Comparison of ENCODE assay signal across 24 cellular contexts in genomic region chr11:17697175-17697949, GRCh38. TPM values are rescaled to one million over a fixed set of nuclear protein-coding genes. Genes with fewer than 3 reads are reported as not detected.
DNase-seq lines count a peak whose midpoint lies in the region; ATAC-seq, FAIRE-seq and TF ChIP-seq lines count a peak whose summit lies in the region.
"Had no signal": no experiment of that assay in that cellular context is flagged by ENCODE, and none has a peak within 500 bp of the region (broad histone marks: within the 10 kb centered on the region; RNA-seq: fewer than 3 reads in every experiment).

No MANE protein-coding gene starts in this region.

- ATAC-seq in gastrocnemius medialis (peak; percentile 56 to 59), HG03342 (IDR thresholded peaks at IDR 0.05; ENCODE audit: unreplicated experiment) (no peak), GM21786 (IDR thresholded peaks at IDR 0.05; ENCODE audit: unreplicated experiment) (no peak)
- ATAC-seq in stimulated activated memory B cell treated with anti-CD40 and anti-IgM and Interleukin-4, amounts not matched to agents 10 μg/mL and 1 μg/mL and 100 μg/mL, for 72 hours, result no peak
- ATAC-seq: A549 had no signal

- H3K79me2 ChIP-seq in neural progenitor cell (ENCODE audit: low read depth), result no peaks in the 10 kb centered on the region

- H3K9ac ChIP-seq in neural progenitor cell, result no peak overlapping the region

- intact Hi-C loops in gastrocnemius medialis (cut with DNase I; ENCODE audit: low total_unique reads), result no loop called here

- H3K27me3 Mint-ChIP-seq in neural progenitor cell (ENCODE audit: insufficient read depth, low read depth), result peaks cover 23% of the 10 kb centered on the region
- H3K27me3 Mint-ChIP-seq in stimulated activated memory B cell treated with anti-CD40 and anti-IgM and Interleukin-4, amounts not matched to agents 10 μg/mL and 1 μg/mL and 100 μg/mL, for 72 hours, result peaks cover 59% of the 10 kb centered on the region

- H3K36me3 ChIP-seq in bronchial epithelial cell (ENCODE audit: control insufficient read depth, insufficient read depth, low read length) (no peaks in the 10 kb centered on the region), neural progenitor cell (no peaks in the 10 kb centered on the region), gastrocnemius medialis (no peaks in the 10 kb centered on the region)
- H3K36me3 ChIP-seq: HAP-1 had no signal

- H3K27ac Mint-ChIP-seq in neural progenitor cell, result no peak overlapping the region
- H3K27ac Mint-ChIP-seq in stimulated activated memory B cell treated with anti-CD40 and anti-IgM and Interleukin-4, amounts not matched to agents 10 μg/mL and 1 μg/mL and 100 μg/mL, for 72 hours, result no peak overlapping the region
- H3K27ac Mint-ChIP-seq: CD4-positive, alpha-beta T cell had no signal

- peaks cover 26% of the 10 kb centered on the region for H3K27me3 ChIP-seq in bronchial epithelial cell (ENCODE audit: control insufficient read depth, insufficient read depth, low read length)
- H3K27me3 ChIP-seq in neural progenitor cell, result peaks cover 56% of the 10 kb centered on the region
- no peaks in the 10 kb centered on the region for H3K27me3 ChIP-seq in gastrocnemius medialis

- peak; percentile 13 for DNase-seq in GM20000 (ENCODE audit: low spot score)
- no peak for DNase-seq in bronchial epithelial cell (ENCODE audit: low read depth)
- no peak for DNase-seq in neural progenitor cell (ENCODE audit: low spot score)
- peak; percentile 77 to 93 for DNase-seq in gastrocnemius medialis
- DNase-seq in iPS-NIHi7 (ENCODE audit: extremely low spot score), result no peak
- DNase-seq: AML-193; Caco-2; CD4-positive, alpha-beta T cell; DMS153; DMS79; GDM1; IMR-90 had no signal

- in situ Hi-C loops in gastrocnemius medialis (cut with MboI; ENCODE audit: low sequenced_read_pairs in 4 of 4), result loop anchor here in 1 of 4 donors (25.0 kb wide), 1 partner anchor 310 kb away; the partner anchor contains the start of gene KCNJ11

- peaks cover 9% of the 10 kb centered on the region for H3K4me1 Mint-ChIP-seq in neural progenitor cell
- H3K4me1 Mint-ChIP-seq in stimulated activated memory B cell treated with anti-CD40 and anti-IgM and Interleukin-4, amounts not matched to agents 10 μg/mL and 1 μg/mL and 100 μg/mL, for 72 hours, result peaks cover 6% of the 10 kb centered on the region

- H3K4me3 Mint-ChIP-seq in neural progenitor cell, result peak overlapping the region; percentile 38
- H3K4me3 Mint-ChIP-seq in stimulated activated memory B cell treated with anti-CD40 and anti-IgM and Interleukin-4, amounts not matched to agents 10 μg/mL and 1 μg/mL and 100 μg/mL, for 72 hours, result no peak overlapping the region
- H3K4me3 Mint-ChIP-seq: CD4-positive, alpha-beta T cell had no signal

- H3K4me3 ChIP-seq in bronchial epithelial cell (ENCODE audit: low read depth, low read length) (no peak overlapping the region), neural progenitor cell (no peak overlapping the region), gastrocnemius medialis (no peak overlapping the region)
- H3K4me3 ChIP-seq: A549, HAP-1 had no signal

- H2AFZ ChIP-seq in neural progenitor cell (replicated peaks), result no peak overlapping the region

- H3K9me3 ChIP-seq in neural progenitor cell (ENCODE audit: low read depth), result no peaks in the 10 kb centered on the region
- H3K9me3 ChIP-seq in gastrocnemius medialis, result no peaks in the 10 kb centered on the region
- H3K9me3 ChIP-seq: A549, Caco-2, HAP-1 had no signal

- no peak overlapping the region for H3K27ac ChIP-seq in neural progenitor cell
- peak overlapping the region; percentile 94 to 98 (median 98) for H3K27ac ChIP-seq in gastrocnemius medialis
- H3K27ac ChIP-seq: 22Rv1, A549, C4-2B had no signal

- no peak for TF ChIP-seq CTCF in GM20000 (IDR thresholded peaks at IDR 0.05; ENCODE audit: extremely low read depth, missing control alignments)
- TF ChIP-seq CTCF in bronchial epithelial cell (IDR thresholded peaks at IDR 0.05; ENCODE audit: insufficient read depth, low read length, severe bottlenecking), result no peak
- no peak for TF ChIP-seq CTCF in neural progenitor cell (IDR thresholded peaks at IDR 0.05)
- TF ChIP-seq CTCF in gastrocnemius medialis (IDR thresholded peaks at IDR 0.05 in 4 of 5, conservative IDR thresholded peaks at IDR 0.05 in 1 of 5), result no peak

- H4K20me1 ChIP-seq in neural progenitor cell (ENCODE audit: low read depth), result no peaks in the 10 kb centered on the region

- no peaks in the 10 kb centered on the region for H3K36me3 Mint-ChIP-seq in neural progenitor cell
- no peaks in the 10 kb centered on the region for H3K36me3 Mint-ChIP-seq in stimulated activated memory B cell treated with anti-CD40 and anti-IgM and Interleukin-4, amounts not matched to agents 10 μg/mL and 1 μg/mL and 100 μg/mL, for 72 hours

- H3K4me1 ChIP-seq in neural progenitor cell, result peaks cover 20% of the 10 kb centered on the region
- H3K4me1 ChIP-seq in gastrocnemius medialis, result peaks cover 61 to 77% of the 10 kb centered on the region in 2 donors
- H3K4me1 ChIP-seq: A549, Caco-2, HAP-1 had no signal

- H3K9me3 Mint-ChIP-seq in neural progenitor cell, result peaks cover 3% of the 10 kb centered on the region
- no peaks in the 10 kb centered on the region for H3K9me3 Mint-ChIP-seq in stimulated activated memory B cell treated with anti-CD40 and anti-IgM and Interleukin-4, amounts not matched to agents 10 μg/mL and 1 μg/mL and 100 μg/mL, for 72 hours
- H3K9me3 Mint-ChIP-seq: CD4-positive, alpha-beta T cell had no signal

- H3F3A ChIP-seq in neural progenitor cell (ENCODE audit: low read depth), result no peaks in the 10 kb centered on the region

- TF ChIP-seq POLR2A in gastrocnemius medialis (IDR thresholded peaks at IDR 0.05), result no peak

- FAIRE-seq in bronchial epithelial cell (lab: Jason Lieb, UNC), result peak; percentile 76
- FAIRE-seq: A549, GM12892, GM18507, H1, HTR-8/SVneo had no signal

- H3K4me2 ChIP-seq in neural progenitor cell, result no peak overlapping the region
- H3K4me2 ChIP-seq: A549 had no signal

RNA-seq across cellular contexts. Expression of gene MYOD1, which starts 22.0 kb away (rescaled TPM):
- total RNA-seq in bronchial epithelial cell (not detected in 2 replicates), neural progenitor cell (ENCODE audit: low replicate concordance) (not detected in 2 replicates), gastrocnemius medialis (10 to 100 TPM in 2 of 4 donors, 1 to 10 TPM in 2; 3.5 to 20.6 (median 10.4) TPM)
- total RNA-seq: Caco-2; CD4-positive, alpha-beta T cell; Daoy; H1; IMR-90 had no signal

RNA-seq across cellular contexts. Expression of gene KCNC1, which starts 37.2 kb away (rescaled TPM):
- total RNA-seq in bronchial epithelial cell (not detected in 2 replicates), neural progenitor cell (ENCODE audit: low replicate concordance) (0.04 and 0.59 TPM in 2 replicates), gastrocnemius medialis (under 1 TPM; 0.03 to 0.53 (median 0.15) TPM)
- total RNA-seq: CD4-positive, alpha-beta T cell; IMR-90 had no signal

Comparison
In these comparisons a context has a peak if more than half of its experiments do, and no peak if none do; other contexts are left out.
1. DNase-seq: peak in GM20000 (single experiment) and gastrocnemius medialis (2 of 2); none in bronchial epithelial cell (single experiment), neural progenitor cell (single experiment) and iPS-NIHi7 (single experiment).
2. ATAC-seq: peak in gastrocnemius medialis (2 of 2); none in HG03342 (single experiment), stimulated activated memory B cell treated with anti-CD40 and anti-IgM and Interleukin-4, amounts not matched to agents 10 μg/mL and 1 μg/mL and 100 μg/mL, for 72 hours (single experiment) and GM21786 (single experiment).